8 cellular contexts compared by ENCODE assay signal in genomic region chr4:931960-932712, GRCh38. TPM values are rescaled to one million over a fixed set of nuclear protein-coding genes. Genes with fewer than 3 reads are reported as not detected.
A peak's percentile ranks its signal among the peaks of the same experiment; 100 is the strongest.
DNase-seq lines count a peak whose midpoint lies in the region; ATAC-seq and TF ChIP-seq lines count a peak whose summit lies in the region.

TSS of gene GAK (minus strand) at chr4:932316. CDS start at chr4:932187, 129 bp downstream.
TSS of gene TMEM175 (plus strand) at chr4:932460. CDS start at chr4:947740, 15,280 bp downstream.

- peak within 1 kb of the TSS; percentile 85 for H3K27ac ChIP-seq in IMR-90 (ENCODE audit: insufficient read depth, low read length)
- peak within 1 kb of the TSS; percentile 36 for H3K27ac ChIP-seq in OCI-LY7 (ENCODE audit: low read depth, low read length, poor library complexity, severe bottlenecking)

- H3K56ac ChIP-seq in IMR-90 (ENCODE audit: extremely low read depth, insufficient read depth, low read length): peak within 1 kb of the TSS; percentile 77; the same call in 1 of the 2 replicates

- H3K9me2 ChIP-seq in OCI-LY7 (ENCODE audit: insufficient read depth, low read length): no peaks in the 10 kb centered on the region

- peak within 1 kb of the TSS; percentile 47 for H4K5ac ChIP-seq in IMR-90 (ENCODE audit: low read depth, low read length)

- BruUV-seq in IMR-90 (replicated peaks; lab: Mats Ljungman, UMichigan): no TSS peak
- no TSS peak for BruUV-seq in OCI-LY7 (replicated peaks; lab: Mats Ljungman, UMichigan)

- no peaks in the 10 kb centered on the region for H3K9me3 ChIP-seq in IMR-90 (ENCODE audit: control insufficient read depth, insufficient read depth, low read length)
- H3K9me3 ChIP-seq in OCI-LY7 (ENCODE audit: low read length): no peaks in the 10 kb centered on the region

- peaks cover 22% of the 10 kb centered on the region for H3K9me1 ChIP-seq in IMR-90 (ENCODE audit: insufficient read depth, low read length)

- H3K9ac ChIP-seq in IMR-90 (ENCODE audit: low read depth, low read length): peak within 1 kb of the TSS; percentile 89

- TF ChIP-seq CTCF in IMR-90 (conservative IDR thresholded peaks at IDR 0.05; ENCODE audit: low read depth, low read length): no peak
- TF ChIP-seq CTCF in OCI-LY7 (conservative IDR thresholded peaks at IDR 0.05; ENCODE audit: low read length): no peak

- H3K4ac ChIP-seq in IMR-90 (ENCODE audit: low read depth, low read length): peak within 1 kb of the TSS; percentile 81

- WGBS in IMR-90 (ENCODE audit: extremely low coverage in 2 of 2, insufficient read length in 1 of 2), 2 experiments: 0% methylated on average over 16 of the region's 99 CpGs; no CpG with 5 or more reads in 1 of the 2 experiments

- H3K18ac ChIP-seq in IMR-90 (ENCODE audit: low read depth, low read length): no peak within 1 kb of the TSS

- H3K4me1 ChIP-seq in IMR-90 (ENCODE audit: control insufficient read depth, insufficient read depth, low read length) (peaks cover 11% of the 10 kb centered on the region), OCI-LY7 (ENCODE audit: insufficient read depth, low read length, poor library complexity, severe bottlenecking) (peaks cover 48% of the 10 kb centered on the region)

- peak within 1 kb of the TSS; percentile 75 for H3K23ac ChIP-seq in IMR-90 (ENCODE audit: low read depth, low read length)

- peak within 1 kb of the TSS; percentile 86 for H2BK5ac ChIP-seq in IMR-90 (ENCODE audit: low read depth, low read length, poor library complexity, severe bottlenecking)

- no peak within 1 kb of the TSS for H2BK120ac ChIP-seq in IMR-90 (ENCODE audit: low read depth, low read length)

- ATAC-seq in GM21529 (IDR thresholded peaks at IDR 0.05; ENCODE audit: unreplicated experiment) (peak; percentile 89), IMR-90 (ENCODE audit: low read depth) (peak; percentile 98)

- TF ChIP-seq POLR2A in IMR-90 (IDR thresholded peaks at IDR 0.05; ENCODE audit: low read depth, low read length): peak; percentile 96

- peaks cover 34% of the 10 kb centered on the region for H3K79me2 ChIP-seq in OCI-LY7 (ENCODE audit: insufficient read depth, low read depth, low read length)

- H3K79me1 ChIP-seq in IMR-90 (ENCODE audit: low read depth in 1 of 2, low read length in 2 of 2): peaks cover 9 to 50% of the 10 kb centered on the region in 2 experiments

- POLR2A ChIA-PET in IMR-90 (lab: Charles Lee; ENCODE audit: unreplicated experiment): no interaction called here
- POLR2A ChIA-PET in OCI-LY7 (lab: Charles Lee): interaction anchor here (0.6 kb wide), 1 partner anchor 179 kb away, joined by 3 read pairs; no protein-coding TSS in a partner anchor

- H3K36me3 ChIP-seq in IMR-90 (ENCODE audit: control insufficient read depth, insufficient read depth, low read length) (no peaks in the 10 kb centered on the region), OCI-LY7 (ENCODE audit: insufficient read depth, low read length) (no peaks in the 10 kb centered on the region)

- H3K14ac ChIP-seq in IMR-90 (replicated peaks; ENCODE audit: low read depth, low read length): peak within 1 kb of the TSS; percentile 84

- peak within 1 kb of the TSS; percentile 82 for H2AK5ac ChIP-seq in IMR-90 (ENCODE audit: low read depth, low read length)

- CTCF ChIA-PET in IMR-90 (lab: Yijun Ruan, JAX): interaction anchor here (1.2 kb wide), 1 partner anchor 41 kb away, joined by 3 read pairs; no protein-coding TSS in a partner anchor
- CTCF ChIA-PET in OCI-LY7 (lab: Charles Lee; ENCODE audit: unreplicated experiment): no interaction called here

- H4K91ac ChIP-seq in IMR-90 (ENCODE audit: insufficient read depth, low read depth, low read length): peak within 1 kb of the TSS; percentile 52; the same call in 1 of the 2 replicates

- peak within 1 kb of the TSS; percentile 86 for H2AK9ac ChIP-seq in IMR-90 (replicated peaks; ENCODE audit: low read depth, low read length, poor library complexity)

- intact Hi-C loops in IMR-90 (cut with micrococcal nuclease) (loop anchor here (10.0 kb wide), 1 partner anchor 147 kb away; no protein-coding TSS in a partner anchor), OCI-LY7 (cut with micrococcal nuclease; ENCODE audit: unreplicated experiment) (loop anchor here (2.0 kb wide), 1 partner anchor 55 kb away; the partner anchor contains the start of gene IDUA)

- H3K4me2 ChIP-seq in IMR-90 (ENCODE audit: low read depth, low read length) (peak within 1 kb of the TSS; percentile 94), OCI-LY7 (ENCODE audit: low read length) (peak within 1 kb of the TSS; percentile 95)

- dilution Hi-C loops in IMR-90 (cut with HindIII; ENCODE audit: low sequenced_read_pairs, unreplicated experiment): no loop called here

- H2AFZ ChIP-seq in IMR-90 (replicated peaks; ENCODE audit: low read length, poor library complexity) (peak within 1 kb of the TSS; percentile 94), OCI-LY7 (ENCODE audit: low read length) (peak within 1 kb of the TSS; percentile 73)

- DNase-seq in DMS 273 treated with DMSO at 0.1 percent for 48 hours (lab: John Stamatoyannopoulos, UW) (peak; percentile 80), IMR-90 (peak; percentile 94), OCI-LY7 (ENCODE audit: low spot score) (peak; percentile 97), activated T-cell treated with anti-CD3 and anti-CD28 coated beads for 24 hours (ENCODE audit: low read depth) (peak; percentile 96), epidermal melanocyte (ENCODE audit: insufficient read length, low spot score) (peak; percentile 100), middle frontal gyrus (ENCODE audit: extremely low spot score, low spot score) (peak; percentile 97)
- peak; percentile 91 to 94 for DNase-seq in stimulated activated CD8-positive, alpha-beta memory T cell treated with anti-CD3 and anti-CD28 coated beads, Interleukin-2, amount 100 ng/mL, for 1 hour (ENCODE audit: low read depth in 2 of 2)

- H4K20me1 ChIP-seq in IMR-90 (ENCODE audit: insufficient read depth, low read length) (peaks cover 43% of the 10 kb centered on the region), OCI-LY7 (ENCODE audit: insufficient read depth, low read length) (peaks cover 20% of the 10 kb centered on the region)

- H2BK15ac ChIP-seq in IMR-90 (ENCODE audit: low read depth, low read length): no peak within 1 kb of the TSS; the same call in 2 of the 3 replicates

- no peak within 1 kb of the TSS for H2BK20ac ChIP-seq in IMR-90 (ENCODE audit: low read depth, low read length)

- H3K4me3 ChIP-seq in IMR-90 (ENCODE audit: insufficient read depth, low read depth, low read length) (peak within 1 kb of the TSS; percentile 78), OCI-LY7 (ENCODE audit: low read depth, low read length, poor library complexity, severe bottlenecking) (peak within 1 kb of the TSS; percentile 93)

- in situ Hi-C loops in IMR-90 (cut with MboI; ENCODE audit: low sequenced_read_pairs): no loop called here

- no peaks in the 10 kb centered on the region for H3K27me3 ChIP-seq in IMR-90 (ENCODE audit: control insufficient read depth, insufficient read depth, low read length)

- no peak; the same call in 1 of the 2 replicates for TF ChIP-seq RAD21 in IMR-90 (IDR thresholded peaks at IDR 0.05; ENCODE audit: low read length)

- H4K8ac ChIP-seq in IMR-90 (ENCODE audit: low read depth in 2 of 2, low read length in 2 of 2): peak within 1 kb of the TSS; percentile 50 to 87

TF ChIP-seq in IMR-90, 13 proteins besides CTCF, POLR2A, EP300 and RAD21:
- TF ChIP-seq BHLHE40 (IDR thresholded peaks at IDR 0.05; ENCODE audit: low read depth, low read length) (peak; percentile 78; the same call in 1 of the 2 replicates), CHD1 (IDR thresholded peaks at IDR 0.05; ENCODE audit: low read depth, low read length) (peak; percentile 97; the same call in 1 of the 2 replicates), MXI1 (IDR thresholded peaks at IDR 0.05; ENCODE audit: borderline replicate concordance, low read depth, low read length) (peak; percentile 93), RFX5 (IDR thresholded peaks at IDR 0.05; ENCODE audit: low read depth, low read length) (no peak), MAZ (IDR thresholded peaks at IDR 0.05; ENCODE audit: borderline replicate concordance, low read depth, low read length) (peak; percentile 56; the same call in 1 of the 2 replicates), RCOR1 (IDR thresholded peaks at IDR 0.05; ENCODE audit: insufficient replicate concordance, low read length) (no peak), ELK1 (IDR thresholded peaks at IDR 0.05; ENCODE audit: borderline replicate concordance, low read depth, low read length) (0 out of 2 replicates have a peak, but pooled peaks have one; percentile 42), USF2 (IDR thresholded peaks at IDR 0.05; ENCODE audit: low read depth, low read length) (peak; percentile 45; the same call in 1 of the 2 replicates)

RNA-seq across cellular contexts. Expression of gene GAK, which starts in this region (rescaled TPM):
- total RNA-seq in IMR-90 (2012; rRNA removed) (34.4 and 133 TPM in 2 replicates), OCI-LY7 (2022) (107 and 111 TPM in 2 replicates)
- 44.6 and 45.1 TPM in 2 replicates for polyA plus RNA-seq in IMR-90 (2012; rRNA removed)
- polyA plus RNA-seq in IMR-90 (2012; cell fraction: cytosol; rRNA removed): 43.3 and 53.2 TPM in 2 replicates
- polyA plus RNA-seq in IMR-90 (2012; cell fraction: nucleus; rRNA removed; ENCODE audit: low replicate concordance): 185 and 307 TPM in 2 replicates
- total RNA-seq in OCI-LY7 (2014; rRNA removed; shearing (Covaris generic)): 77.5 and 86.1 TPM in 2 replicates

RNA-seq across cellular contexts. Expression of gene TMEM175, which starts in this region (rescaled TPM):
- total RNA-seq in IMR-90 (2012; rRNA removed): 7.7 and 9.2 TPM in 2 replicates
- polyA plus RNA-seq in IMR-90 (2012; rRNA removed): 41.9 and 47.4 TPM in 2 replicates
- polyA plus RNA-seq in IMR-90 (2012; cell fraction: cytosol; rRNA removed): 39.3 and 51.6 TPM in 2 replicates
- 415 and 679 TPM in 2 replicates for polyA plus RNA-seq in IMR-90 (2012; cell fraction: nucleus; rRNA removed; ENCODE audit: low replicate concordance)
- 7.1 and 12.5 TPM in 2 replicates for total RNA-seq in OCI-LY7 (2014; rRNA removed; shearing (Covaris generic))
- 31.9 and 33.1 TPM in 2 replicates for total RNA-seq in OCI-LY7 (2022)

Comparison
In these comparisons a context has a peak if more than half of its experiments do, and no peak if none do; other contexts are left out.
1. Peak in every context shown above with its lines: DNase-seq, ATAC-seq, H3K4me3 ChIP-seq and H3K27ac ChIP-seq.